ENCODE assay signal across 8 cellular contexts in the genomic region with DNA sequence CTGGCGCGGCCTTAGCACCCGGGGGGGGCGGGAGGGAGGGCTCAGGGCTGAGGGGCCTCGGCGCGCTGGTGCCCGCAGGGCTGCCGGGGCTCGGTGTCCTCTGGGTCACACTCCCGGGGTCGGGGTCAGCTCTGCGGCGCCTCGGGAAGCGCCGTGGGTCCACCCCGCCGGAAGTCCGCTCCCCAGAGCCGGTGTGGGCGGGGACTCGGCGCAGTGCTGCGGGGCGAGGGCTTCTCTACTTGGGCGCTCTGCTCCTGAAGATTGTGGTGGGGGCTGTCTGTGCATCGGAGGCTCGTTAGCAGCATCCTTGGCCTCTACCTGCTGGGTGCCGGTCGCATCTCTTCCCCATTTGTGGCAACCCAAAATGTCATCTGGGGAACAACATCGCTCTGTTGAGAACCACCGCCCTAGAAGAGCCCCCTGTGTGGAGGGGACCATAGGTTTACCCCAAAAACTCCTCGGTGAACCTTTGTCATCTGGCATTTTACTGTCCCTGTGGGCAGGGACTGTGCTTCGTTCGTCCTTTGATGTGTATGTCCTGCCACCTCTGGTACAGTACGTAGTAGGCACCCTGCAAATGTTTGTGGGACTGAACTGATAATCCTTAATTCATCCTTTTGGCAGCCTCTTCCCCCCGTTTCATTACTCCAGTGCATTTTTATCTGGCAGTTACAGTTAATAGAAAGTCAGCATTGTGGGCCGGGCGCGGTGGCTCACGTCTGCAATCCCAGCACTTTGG. TPM values are rescaled to one million over a fixed set of nuclear protein-coding genes. Genes with fewer than 3 reads are reported as not detected.
DNase-seq lines count a peak whose midpoint lies in the region; ATAC-seq lines count a peak whose summit lies in the region.

No MANE protein-coding gene starts in this region.

- ATAC-seq in GM19397 (IDR thresholded peaks at IDR 0.05; ENCODE audit: unreplicated experiment) (peak; percentile 70), HG03520 (IDR thresholded peaks at IDR 0.05; ENCODE audit: unreplicated experiment) (peak; percentile 45)

- in situ Hi-C loops in Caki2 (cut with HindIII; ENCODE audit: low pct_unique_long_range_greater_than_20kb, low sequenced_read_pairs), result no loop called here

- peak; percentile 54 for DNase-seq in Caki2 (ENCODE audit: low read depth)
- peak; percentile 52 for DNase-seq in SW480 (ENCODE audit: low spot score)
- peak; percentile 75 for DNase-seq in astrocyte of the hippocampus (ENCODE audit: low read depth, low spot score)
- peak; percentile 47 for DNase-seq in stimulated activated CD4-positive, alpha-beta T cell treated with anti-CD3 and anti-CD28 coated beads, Interleukin-12 subunit alpha, Interleukin-12 subunit beta, amount 100 ng/mL, for 4 hours
- no peak for DNase-seq in hippocampal formation (lab: John Stamatoyannopoulos, UW)

- H3K4me3 ChIP-seq in iPS-18c (ENCODE audit: insufficient read depth, low read depth, low read length), result peak overlapping the region; percentile 67

- H3K9me3 ChIP-seq in iPS-18c (ENCODE audit: control insufficient read depth, insufficient read depth, low read length), result no peaks in the 10 kb centered on the region

RNA-seq across cellular contexts. Expression of gene NAPG, which starts 0.6 kb away (rescaled TPM):
- 27.8 and 34.6 TPM in 2 replicates for total RNA-seq in Caki2 (2014; rRNA removed; shearing (Covaris generic); ENCODE audit: low replicate concordance)

Comparison
In these comparisons a context has a peak if more than half of its experiments do, and no peak if none do; other contexts are left out.
1. DNase-seq: peak in Caki2 (single experiment), SW480 (single experiment), astrocyte of the hippocampus (single experiment) and stimulated activated CD4-positive, alpha-beta T cell treated with anti-CD3 and anti-CD28 coated beads, Interleukin-12 subunit alpha, Interleukin-12 subunit beta, amount 100 ng/mL, for 4 hours (single experiment); none in hippocampal formation (0 of 2).